ENCODE assay signal across 21 cellular contexts in the genomic region with DNA sequence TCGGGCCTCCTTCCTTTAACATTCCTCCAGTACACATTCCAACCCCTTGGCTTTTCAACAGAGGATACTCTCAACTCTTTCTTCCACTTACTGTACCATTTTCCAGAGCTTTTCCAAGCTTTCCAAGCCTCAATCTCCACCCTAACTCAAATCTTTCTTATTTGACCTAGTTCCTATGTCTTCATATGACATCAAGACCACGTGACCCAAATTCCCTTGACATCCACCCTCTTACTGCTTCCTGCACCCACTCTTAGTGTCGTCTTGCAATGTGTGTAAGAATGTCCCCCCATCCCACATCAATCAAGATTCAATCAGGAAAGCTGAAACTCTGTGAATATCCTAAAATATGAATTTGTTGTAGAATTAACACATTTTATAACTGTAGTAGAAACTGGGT.
DNase-seq lines count a peak whose midpoint lies in the region; ATAC-seq, FAIRE-seq and TF ChIP-seq lines count a peak whose summit lies in the region.
"Had no signal": no experiment of that assay in that cellular context is flagged by ENCODE, and none has a peak within 500 bp of the region (broad histone marks: within the 10 kb centered on the region; RNA-seq: fewer than 3 reads in every experiment).

No MANE protein-coding gene starts in this region.

- peak overlapping the region; percentile 60 for H3K4me3 ChIP-seq in DOHH2 (ENCODE audit: low read length)
- peak overlapping the region; percentile 35 for H3K4me3 ChIP-seq in Karpas-422 (ENCODE audit: low read length)
- H3K4me3 ChIP-seq in K562, result no peak overlapping the region
- H3K4me3 ChIP-seq: PC-9 had no signal

- in situ Hi-C loops in K562 (cut with MboI), result no loop called here

- H3K27ac ChIP-seq in DOHH2 (ENCODE audit: low read depth, low read length), result peak overlapping the region; percentile 86
- peak overlapping the region; percentile 76 for H3K27ac ChIP-seq in Karpas-422 (ENCODE audit: low read length)
- no peak overlapping the region for H3K27ac ChIP-seq in K562 (ENCODE audit: extremely low read depth, low read depth, low read length)
- H3K27ac ChIP-seq: PC-9 had no signal

- no peak for TF ChIP-seq EP300 in K562 (IDR thresholded peaks at IDR 0.05; ENCODE audit: low read length)

- DNase-seq in Karpas-422 (peak; percentile 41), K562 (ENCODE audit: extremely low read depth in 1 of 4, low spot score in 3 of 4) (no peak), putamen (ENCODE audit: low spot score) (peak; percentile 11), RPMI8226 (no peak)
- DNase-seq in stimulated activated CD8-positive, alpha-beta memory T cell treated with anti-CD3 and anti-CD28 coated beads, Interleukin-4, amount 100 ng/mL, for 48 hours, result no peak
- DNase-seq: DMS153, DND-41, GOT3, HCEC 1CT, IMR-90, NCI-H1105, NCI-H1436 treated with DMSO at 0.1 percent for 48 hours, NCI-H187 treated with DMSO at 0.1 percent for 48 hours, NCI-H2171 treated with DMSO at 0.1 percent for 48 hours, NCI-H524, NCI-H774, PC-9, SHP77 had no signal

- H3K79me2 ChIP-seq in DOHH2 (ENCODE audit: control insufficient read depth, low read length) (no peaks in the 10 kb centered on the region), Karpas-422 (ENCODE audit: low read length) (no peaks in the 10 kb centered on the region), K562 (ENCODE audit: control insufficient read depth, insufficient read depth, low read length) (no peaks in the 10 kb centered on the region)

- no peaks in the 10 kb centered on the region for H3K9me1 ChIP-seq in K562 (ENCODE audit: control insufficient read depth, insufficient read depth, low read length)

- H3K36me3 ChIP-seq in DOHH2 (ENCODE audit: control insufficient read depth, low read length), result no peaks in the 10 kb centered on the region
- no peaks in the 10 kb centered on the region for H3K36me3 ChIP-seq in Karpas-422 (ENCODE audit: insufficient read depth, low read length)
- H3K36me3 ChIP-seq in K562 (ENCODE audit: control insufficient read depth, insufficient read depth, low read length), result no peaks in the 10 kb centered on the region

- no peak for TF ChIP-seq CTCF in DOHH2 (IDR thresholded peaks at IDR 0.05; ENCODE audit: low read depth, low read length, poor library complexity, severe bottlenecking)
- no peak for TF ChIP-seq CTCF in K562 (IDR thresholded peaks at IDR 0.05 in 2 of 3, conservative IDR thresholded peaks at IDR 0.05 in 1 of 3; ENCODE audit: insufficient read depth in 2 of 3, low read depth in 1 of 3, low read length in 3 of 3)

- no peaks in the 10 kb centered on the region for H3F3A ChIP-seq in DOHH2 (ENCODE audit: control insufficient read depth, insufficient read depth)

- no peaks in the 10 kb centered on the region for H4K20me1 ChIP-seq in DOHH2 (ENCODE audit: control insufficient read depth, insufficient read depth, low read depth, low read length)
- no peaks in the 10 kb centered on the region for H4K20me1 ChIP-seq in Karpas-422 (ENCODE audit: insufficient read depth, low read depth, low read length)
- H4K20me1 ChIP-seq in K562 (replicated peaks; ENCODE audit: control insufficient read depth, insufficient read depth, low read length), result no peaks in the 10 kb centered on the region

- H3K4me2 ChIP-seq in DOHH2 (ENCODE audit: low read length) (peak overlapping the region; percentile 76), Karpas-422 (ENCODE audit: low read depth, low read length, poor library complexity, severe bottlenecking) (peak overlapping the region; percentile 61), K562 (ENCODE audit: insufficient read depth, low read length) (no peak overlapping the region)
- H3K4me2 ChIP-seq: PC-9 had no signal

- H3K4me1 ChIP-seq in DOHH2 (ENCODE audit: control insufficient read depth, low read length), result peaks cover 51% of the 10 kb centered on the region
- H3K4me1 ChIP-seq in Karpas-422 (ENCODE audit: low read length), result peaks cover 33% of the 10 kb centered on the region
- no peaks in the 10 kb centered on the region for H3K4me1 ChIP-seq in K562 (replicated peaks in 1 of 2; ENCODE audit: control insufficient read depth in 2 of 2, insufficient read depth in 2 of 2, low read length in 2 of 2)

- WGBS in K562 (ENCODE audit: insufficient coverage, low coverage, missing lambda C conversion rate), result 2% methylated on average over 3 of the region's 3 CpGs

- H3K9me2 ChIP-seq in DOHH2 (replicated peaks; ENCODE audit: control insufficient read depth, low read length) (no peaks in the 10 kb centered on the region), Karpas-422 (replicated peaks; ENCODE audit: insufficient read depth, low read length) (no peaks in the 10 kb centered on the region)

- no peak for FAIRE-seq in K562 (lab: Jason Lieb, UNC)
- FAIRE-seq: HTR-8/SVneo had no signal

- 0 out of 2 replicates have a peak overlapping the region, but pooled peaks have one; percentile 29 for H2AFZ ChIP-seq in Karpas-422 (ENCODE audit: low read length)
- no peak overlapping the region for H2AFZ ChIP-seq in K562 (ENCODE audit: low read depth, low read length)
- H2AFZ ChIP-seq: PC-9 had no signal

- no peak for TF ChIP-seq POLR2A in K562 (conservative IDR thresholded peaks at IDR 0.05)

- no peak for TF ChIP-seq RAD21 in K562 (CRISPR knock-in tag; conservative IDR thresholded peaks at IDR 0.05 in 1 of 2, IDR thresholded peaks at IDR 0.05 in 1 of 2)

- intact Hi-C loops in K562 (cut with micrococcal nuclease), result loop anchor here (10.0 kb wide), 1 partner anchor 147 kb away; no protein-coding TSS in a partner anchor

- CTCF ChIA-PET in K562 (lab: Yijun Ruan, JAX; ENCODE audit: low intra/inter-chr PET ratio), result no interaction called here

- H3K27me3 ChIP-seq in DOHH2 (ENCODE audit: control insufficient read depth, low read length) (no peaks in the 10 kb centered on the region), Karpas-422 (ENCODE audit: low read length) (no peaks in the 10 kb centered on the region), K562 (ENCODE audit: control insufficient read depth in 2 of 2, insufficient read depth in 2 of 2, low read length in 2 of 2) (peaks cover 3 to 9% of the 10 kb centered on the region in 2 experiments; a peak in 3 of 5 replicates)

- POLR2A ChIA-PET in K562 (lab: Yijun Ruan, JAX), result interaction anchor here (0.9 kb wide), 2 partner anchors 13 to 30 kb away, joined by 3 read pairs; no protein-coding TSS in a partner anchor

- BruUV-seq in K562 (replicated peaks; lab: Mats Ljungman, UMichigan), result no TSS peak

- ATAC-seq in K562 (no peak), GM18909 (IDR thresholded peaks at IDR 0.05; ENCODE audit: poor library complexity, unreplicated experiment) (no peak)

- H3K9ac ChIP-seq in Karpas-422 (ENCODE audit: low read length) (0 out of 2 replicates have a peak overlapping the region, but pooled peaks have one; percentile 25), K562 (ENCODE audit: insufficient read depth in 1 of 2, low read depth in 2 of 2, low read length in 2 of 2) (no peak overlapping the region)

- H3K9me3 ChIP-seq in DOHH2 (ENCODE audit: control insufficient read depth, insufficient read depth, low read length), result no peaks in the 10 kb centered on the region
- H3K9me3 ChIP-seq in Karpas-422 (ENCODE audit: low read length), result no peaks in the 10 kb centered on the region
- no peaks in the 10 kb centered on the region for H3K9me3 ChIP-seq in K562 (replicated peaks; ENCODE audit: control insufficient read depth, insufficient read depth, low read depth, low read length)

TF ChIP-seq in K562, 482 proteins besides CTCF, POLR2A, EP300 and RAD21:
- TF ChIP-seq ZNF584 (CRISPR knock-in tag; IDR thresholded peaks at IDR 0.05; ENCODE audit: low read depth), result no peak
- peak; percentile 56; the same call in 1 of the 2 replicates for TF ChIP-seq RAD51 (IDR thresholded peaks at IDR 0.05; ENCODE audit: borderline replicate concordance, low read depth)
- TF ChIP-seq, protein P1, sequence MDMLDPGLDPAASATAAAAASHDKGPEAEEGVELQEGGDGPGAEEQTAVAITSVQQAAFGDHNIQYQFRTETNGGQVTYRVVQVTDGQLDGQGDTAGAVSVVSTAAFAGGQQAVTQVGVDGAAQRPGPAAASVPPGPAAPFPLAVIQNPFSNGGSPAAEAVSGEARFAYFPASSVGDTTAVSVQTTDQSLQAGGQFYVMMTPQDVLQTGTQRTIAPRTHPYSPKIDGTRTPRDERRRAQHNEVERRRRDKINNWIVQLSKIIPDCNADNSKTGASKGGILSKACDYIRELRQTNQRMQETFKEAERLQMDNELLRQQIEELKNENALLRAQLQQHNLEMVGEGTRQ (CRISPR knock-in tag; IDR thresholded peaks at IDR 0.05), result peak; percentile 34; the same call in 1 of the 2 replicates
- TF ChIP-seq, protein P2, sequence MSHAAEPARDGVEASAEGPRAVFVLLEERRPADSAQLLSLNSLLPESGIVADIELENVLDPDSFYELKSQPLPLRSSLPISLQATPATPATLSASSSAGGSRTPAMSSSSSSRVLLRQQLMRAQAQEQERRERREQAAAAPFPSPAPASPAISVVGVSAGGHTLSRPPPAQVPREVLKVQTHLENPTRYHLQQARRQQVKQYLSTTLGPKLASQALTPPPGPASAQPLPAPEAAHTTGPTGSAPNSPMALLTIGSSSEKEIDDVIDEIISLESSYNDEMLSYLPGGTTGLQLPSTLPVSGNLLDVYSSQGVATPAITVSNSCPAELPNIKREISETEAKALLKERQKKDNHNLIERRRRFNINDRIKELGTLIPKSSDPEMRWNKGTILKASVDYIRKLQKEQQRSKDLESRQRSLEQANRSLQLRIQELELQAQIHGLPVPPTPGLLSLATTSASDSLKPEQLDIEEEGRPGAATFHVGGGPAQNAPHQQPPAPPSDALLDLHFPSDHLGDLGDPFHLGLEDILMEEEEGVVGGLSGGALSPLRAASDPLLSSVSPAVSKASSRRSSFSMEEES (CRISPR knock-in tag; IDR thresholded peaks at IDR 0.05), result peak; percentile 65

Comparison
In these comparisons a context has a peak if more than half of its experiments do, and no peak if none do; other contexts are left out.
1. DNase-seq: peak in Karpas-422 (single experiment) and putamen (single experiment); none in K562 (0 of 4), stimulated activated CD8-positive, alpha-beta memory T cell treated with anti-CD3 and anti-CD28 coated beads, Interleukin-4, amount 100 ng/mL, for 48 hours (single experiment) and RPMI8226 (single experiment).